1 cellular context compared by ENCODE assay signal in genomic region chr9:72315510-72316287, GRCh38.
TF ChIP-seq lines count a peak whose summit lies in the region.

No MANE protein-coding gene starts in this region.

TF ChIP-seq in IMR-90, 13 proteins besides CTCF, POLR2A, EP300 and RAD21 (continued from another document):
- no peak for TF ChIP-seq MAFK (IDR thresholded peaks at IDR 0.05; ENCODE audit: low read depth, low read length)
- TF ChIP-seq SMC3 (IDR thresholded peaks at IDR 0.05; ENCODE audit: low read depth, low read length): no peak
- no peak for TF ChIP-seq CEBPB (IDR thresholded peaks at IDR 0.05; ENCODE audit: low read depth, low read length)
- TF ChIP-seq FOS (IDR thresholded peaks at IDR 0.05; ENCODE audit: low read depth, low read length): no peak
- TF ChIP-seq NFE2L2 (IDR thresholded peaks at IDR 0.05; ENCODE audit: low read depth, low read length): no peak
- no peak for TF ChIP-seq CHD1 (IDR thresholded peaks at IDR 0.05; ENCODE audit: low read depth, low read length)
- TF ChIP-seq RFX5 (IDR thresholded peaks at IDR 0.05; ENCODE audit: low read depth, low read length): no peak
- TF ChIP-seq MAZ (IDR thresholded peaks at IDR 0.05; ENCODE audit: borderline replicate concordance, low read depth, low read length): no peak
- no peak for TF ChIP-seq MXI1 (IDR thresholded peaks at IDR 0.05; ENCODE audit: borderline replicate concordance, low read depth, low read length)
- no peak for TF ChIP-seq RCOR1 (IDR thresholded peaks at IDR 0.05; ENCODE audit: insufficient replicate concordance, low read length)
- no peak for TF ChIP-seq BHLHE40 (IDR thresholded peaks at IDR 0.05; ENCODE audit: low read depth, low read length)
